ENCODE assay signal across 16 cellular contexts in the genomic region with DNA sequence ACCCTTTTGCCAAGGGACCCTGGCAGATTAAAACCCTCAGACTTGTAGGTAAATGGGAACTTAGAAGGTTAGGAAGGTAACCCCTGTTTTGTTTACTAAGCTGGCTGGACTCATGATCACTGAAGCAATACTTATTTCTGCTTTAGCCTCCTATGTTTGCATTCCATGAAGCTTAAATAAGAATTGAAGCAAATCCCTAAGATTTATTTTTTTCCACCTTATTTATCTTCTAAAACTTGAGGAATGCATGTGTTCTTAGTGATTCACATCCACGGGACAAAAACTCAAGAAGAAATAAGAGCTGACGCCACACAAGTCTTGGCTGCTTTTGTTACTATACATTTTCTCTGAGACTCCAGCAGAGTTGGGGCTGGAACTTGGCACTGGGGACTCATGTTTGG. TPM values are rescaled to one million over a fixed set of nuclear protein-coding genes. Genes with fewer than 3 reads are reported as not detected.
DNase-seq lines count a peak whose midpoint lies in the region; ATAC-seq, FAIRE-seq and TF ChIP-seq lines count a peak whose summit lies in the region.
"Had no signal": no experiment of that assay in that cellular context is flagged by ENCODE, and none has a peak within 500 bp of the region (broad histone marks: within the 10 kb centered on the region; RNA-seq: fewer than 3 reads in every experiment).

No MANE protein-coding gene starts in this region.

- H3K27me3 ChIP-seq in astrocyte (ENCODE audit: insufficient read depth, low read length) (no peaks in the 10 kb centered on the region), stomach smooth muscle (ENCODE audit: control insufficient read depth in 1 of 2, insufficient read depth in 2 of 2, low read length in 2 of 2) (no peaks in the 10 kb centered on the region), gastrocnemius medialis (no peaks in the 10 kb centered on the region)
- H3K27me3 ChIP-seq: tibial nerve had no signal

- H3K9me3 ChIP-seq in astrocyte (ENCODE audit: insufficient read depth, low read depth, low read length) (no peaks in the 10 kb centered on the region), stomach smooth muscle (ENCODE audit: control insufficient read depth in 2 of 2, low read length in 2 of 2) (no peaks in the 10 kb centered on the region), gastrocnemius medialis (no peaks in the 10 kb centered on the region)
- H3K9me3 ChIP-seq: A549, tibial nerve had no signal

- H3K9ac ChIP-seq in astrocyte (ENCODE audit: low read length) (peak overlapping the region; percentile 3), stomach smooth muscle (ENCODE audit: low read length in 2 of 2) (no peak overlapping the region)

- H3K36me3 ChIP-seq in astrocyte (ENCODE audit: insufficient read depth, low read length), result peaks cover 13% of the 10 kb centered on the region
- H3K36me3 ChIP-seq in stomach smooth muscle (ENCODE audit: control insufficient read depth in 2 of 2, insufficient read depth in 2 of 2, low read length in 2 of 2), result peaks cover 31 to 45% of the 10 kb centered on the region in 2 donors
- peaks cover 0 to 19% of the 10 kb centered on the region in 2 donors for H3K36me3 ChIP-seq in gastrocnemius medialis

- CTCF ChIA-PET in activated naive CD4-positive, alpha-beta T cell treated with anti-CD3 and anti-CD28 coated beads, Interleukin-2, amount 10 ng/mL, durations not matched to agents 7 days and 5 days (lab: Charles Lee), result interaction anchor here (1.5 kb wide), 1 partner anchor 9 kb away, joined by 5 read pairs; no protein-coding TSS in a partner anchor

- peak overlapping the region; percentile 4 for H3K4me2 ChIP-seq in astrocyte (ENCODE audit: low read length)
- H3K4me2 ChIP-seq: A549 had no signal

- H3K4me1 ChIP-seq in astrocyte (ENCODE audit: insufficient read depth, low read length), result peaks cover 6% of the 10 kb centered on the region
- H3K4me1 ChIP-seq in stomach smooth muscle (ENCODE audit: control insufficient read depth, insufficient read depth, low read length), result peaks cover 11% of the 10 kb centered on the region
- peaks cover 25 to 35% of the 10 kb centered on the region in 2 donors for H3K4me1 ChIP-seq in gastrocnemius medialis
- H3K4me1 ChIP-seq: A549, tibial nerve had no signal

- DNase-seq in activated naive CD4-positive, alpha-beta T cell treated with anti-CD3 and anti-CD28 coated beads, Interleukin-2, amount 10 ng/mL, durations not matched to agents 7 days and 5 days, result no peak
- no peak for DNase-seq in activated naive CD4-positive, alpha-beta T cell (lab: John Stamatoyannopoulos, UW)
- DNase-seq in astrocyte (ENCODE audit: low read depth) (peak; percentile 57), fibroblast of villous mesenchyme (ENCODE audit: low read depth) (peak; percentile 86), HUDEP-2 (lab: John Stamatoyannopoulos, UW; ENCODE audit: unreplicated experiment in 76 of 76) (no peak), gastrocnemius medialis (no peak), germinal center (ENCODE audit: low spot score) (no peak)
- DNase-seq: DMS 273 treated with DMSO at 0.1 percent for 48 hours had no signal

- H3K27ac Mint-ChIP-seq in activated naive CD4-positive, alpha-beta T cell treated with anti-CD3 and anti-CD28 coated beads, Interleukin-2, amount 10 ng/mL, durations not matched to agents 7 days and 5 days, result peak overlapping the region; percentile 55
- H3K27ac Mint-ChIP-seq in astrocyte (ENCODE audit: unreplicated experiment), result no peak overlapping the region

- in situ Hi-C loops in gastrocnemius medialis (cut with MboI; ENCODE audit: low sequenced_read_pairs in 4 of 4), result loop anchor here in 1 of 4 donors (25.0 kb wide), 1 partner anchor 351 kb away; the partner anchor contains the start of gene CREBBP

- peak; percentile 55 for FAIRE-seq in astrocyte (lab: Jason Lieb, UNC)
- FAIRE-seq: A549 had no signal

- H3K4me1 Mint-ChIP-seq in activated naive CD4-positive, alpha-beta T cell treated with anti-CD3 and anti-CD28 coated beads, Interleukin-2, amount 10 ng/mL, durations not matched to agents 7 days and 5 days, result no peaks in the 10 kb centered on the region
- no peaks in the 10 kb centered on the region for H3K4me1 Mint-ChIP-seq in astrocyte (ENCODE audit: low read depth, unreplicated experiment)

- H3K27ac ChIP-seq in astrocyte (ENCODE audit: low read depth, low read length) (peak overlapping the region; percentile 50), stomach smooth muscle (ENCODE audit: low read length) (peak overlapping the region; percentile 24), gastrocnemius medialis (peak overlapping the region in 1 of 4 donors; percentile 45)
- H3K27ac ChIP-seq: A549, tibial nerve had no signal

- H3K36me3 Mint-ChIP-seq in activated naive CD4-positive, alpha-beta T cell treated with anti-CD3 and anti-CD28 coated beads, Interleukin-2, amount 10 ng/mL, durations not matched to agents 7 days and 5 days, result peaks cover 52% of the 10 kb centered on the region
- peaks cover 34% of the 10 kb centered on the region for H3K36me3 Mint-ChIP-seq in astrocyte (ENCODE audit: low read depth, unreplicated experiment)

- no peak overlapping the region for H2AFZ ChIP-seq in astrocyte (ENCODE audit: low read depth, low read length)

- H3K4me3 ChIP-seq in astrocyte (ENCODE audit: insufficient read depth, low read depth, low read length), result no peak overlapping the region
- H3K4me3 ChIP-seq in fibroblast of villous mesenchyme (ENCODE audit: low read depth, low read length), result no peak overlapping the region
- no peak overlapping the region for H3K4me3 ChIP-seq in stomach smooth muscle (ENCODE audit: low read length in 2 of 2)
- no peak overlapping the region for H3K4me3 ChIP-seq in gastrocnemius medialis
- H3K4me3 ChIP-seq: A549, tibial nerve had no signal

- ATAC-seq in gastrocnemius medialis, result no peak
- ATAC-seq: A549, SK-N-SH treated with all-trans-retinoic acid at 6 μM for 48 hours had no signal

- H3K79me2 ChIP-seq in astrocyte (ENCODE audit: insufficient read depth, low read length), result no peaks in the 10 kb centered on the region

- intact Hi-C loops in gastrocnemius medialis (cut with DNase I; ENCODE audit: low total_unique reads), result no loop called here

- TF ChIP-seq CTCF in astrocyte (IDR thresholded peaks at IDR 0.05; ENCODE audit: insufficient read depth, low read depth, low read length), result no peak
- TF ChIP-seq CTCF in fibroblast of villous mesenchyme (IDR thresholded peaks at IDR 0.05; ENCODE audit: insufficient read depth, low read depth, low read length), result no peak
- TF ChIP-seq CTCF in gastrocnemius medialis (IDR thresholded peaks at IDR 0.05 in 4 of 5, conservative IDR thresholded peaks at IDR 0.05 in 1 of 5), result no peak

- no peaks in the 10 kb centered on the region for H4K20me1 ChIP-seq in astrocyte (ENCODE audit: insufficient read depth, low read length)

- H3K9me3 Mint-ChIP-seq in activated naive CD4-positive, alpha-beta T cell treated with anti-CD3 and anti-CD28 coated beads, Interleukin-2, amount 10 ng/mL, durations not matched to agents 7 days and 5 days, result no peaks in the 10 kb centered on the region
- no peaks in the 10 kb centered on the region for H3K9me3 Mint-ChIP-seq in astrocyte (ENCODE audit: unreplicated experiment)
- H3K9me3 Mint-ChIP-seq: activated naive CD4-positive, alpha-beta T cell treated with anti-CD3 and anti-CD28 coated beads, Interleukin-2, amount 50 U/mL, for 24 hours had no signal

- H3K27me3 Mint-ChIP-seq in activated naive CD4-positive, alpha-beta T cell treated with anti-CD3 and anti-CD28 coated beads, Interleukin-2, amount 10 ng/mL, durations not matched to agents 7 days and 5 days, result no peaks in the 10 kb centered on the region
- no peaks in the 10 kb centered on the region for H3K27me3 Mint-ChIP-seq in astrocyte (ENCODE audit: low read depth, unreplicated experiment)
- H3K27me3 Mint-ChIP-seq: activated naive CD4-positive, alpha-beta T cell treated with anti-CD3 and anti-CD28 coated beads, Interleukin-2, amount 50 U/mL, for 24 hours had no signal

- no peak for TF ChIP-seq POLR2A in gastrocnemius medialis (IDR thresholded peaks at IDR 0.05)

- no peak overlapping the region for H3K4me3 Mint-ChIP-seq in activated naive CD4-positive, alpha-beta T cell treated with anti-CD3 and anti-CD28 coated beads, Interleukin-2, amount 10 ng/mL, durations not matched to agents 7 days and 5 days
- H3K4me3 Mint-ChIP-seq in astrocyte (ENCODE audit: unreplicated experiment), result no peak overlapping the region
- H3K4me3 Mint-ChIP-seq: activated naive CD4-positive, alpha-beta T cell treated with anti-CD3 and anti-CD28 coated beads, Interleukin-2, amount 50 U/mL, for 24 hours had no signal

RNA-seq across cellular contexts. Expression of gene CLUAP1, which starts 35.5 kb away (rescaled TPM):
- total RNA-seq in astrocyte (15.4 and 16.3 TPM in 2 replicates), fibroblast of villous mesenchyme (14.5 and 22.0 TPM in 2 replicates), gastrocnemius medialis (10 to 100 TPM in 3 of 4 donors, 1 to 10 TPM in 1; 8.2 to 24.3 (median 14.5) TPM)

RNA-seq across cellular contexts. Expression of gene NLRC3, which starts 40.9 kb away (rescaled TPM):
- 0.17 and 0.23 TPM in 2 replicates for total RNA-seq in astrocyte
- total RNA-seq in fibroblast of villous mesenchyme, result not detected in 2 replicates
- under 1 TPM; 0.11 to 0.26 (median 0.22) TPM for total RNA-seq in gastrocnemius medialis

RNA-seq across cellular contexts. Expression of gene C16orf90, which starts 41.0 kb away (rescaled TPM):
- total RNA-seq in astrocyte (not detected in 2 replicates), fibroblast of villous mesenchyme (not detected in 2 replicates), gastrocnemius medialis (not detected)
- total RNA-seq: activated CD8-positive, alpha-beta memory T cell treated with anti-CD3 and anti-CD28 coated beads for 36 hours; HT1080; liver; tibial nerve had no signal

Comparison
In these comparisons a context has a peak if more than half of its experiments do, and no peak if none do; other contexts are left out.
1. DNase-seq: peak in astrocyte (single experiment) and fibroblast of villous mesenchyme (single experiment); none in activated naive CD4-positive, alpha-beta T cell treated with anti-CD3 and anti-CD28 coated beads, Interleukin-2, amount 10 ng/mL, durations not matched to agents 7 days and 5 days (single experiment), activated naive CD4-positive, alpha-beta T cell (0 of 4), HUDEP-2 (0 of 76), gastrocnemius medialis (0 of 2) and germinal center (single experiment).